17 cellular contexts compared by ENCODE assay signal in genomic region chr7:48000164-48000563, GRCh38. TPM values are rescaled to one million over a fixed set of nuclear protein-coding genes. Genes with fewer than 3 reads are reported as not detected.
"Had no signal": no experiment of that assay in that cellular context is flagged by ENCODE, and none has a peak within 500 bp of the region (broad histone marks: within the 10 kb centered on the region; RNA-seq: fewer than 3 reads in every experiment).

No MANE protein-coding gene starts in this region.

RNA-seq across cellular contexts. Expression of gene SUN3, which starts 28.7 kb away (rescaled TPM):
- total RNA-seq: activated B cell treated with CpG ODN at 0.5 μM for 24 hours; activated CD4-positive, alpha-beta memory T cell treated with anti-CD3 and anti-CD28 coated beads for 36 hours; activated naive CD4-positive, alpha-beta T cell treated with anti-CD3 and anti-CD28 coated beads, Interleukin-2, amount 50 U/mL, for 72 hours; activated T-helper 1 cell treated with anti-CD3 and anti-CD28 coated beads, Interleukin-12 subunit alpha, Interleukin-12 subunit beta, Interleukin-2, Interleukin-4 antibody, amounts not matched to agents 30 ng/mL and 10 ng/mL and 1 ng/mL, durations not matched to agents 14 hours and 24 hours and 36 hours; adrenal gland; colonic mucosa; endodermal cell; gastrocnemius medialis; kidney epithelial cell; left ventricle myocardium inferior; omental fat pad; progenitor cell of endocrine pancreas; right atrium auricular region; subcutaneous adipose tissue; thyroid gland; urinary bladder had no signal
- polyA plus RNA-seq: neural cell, urinary bladder had no signal

RNA-seq across cellular contexts. Expression of gene C7orf57, which starts 35.2 kb away (rescaled TPM):
- total RNA-seq: activated B cell treated with CpG ODN at 0.5 μM for 24 hours, gastrocnemius medialis, kidney epithelial cell, left ventricle myocardium inferior, progenitor cell of endocrine pancreas, right atrium auricular region, thyroid gland had no signal
- polyA plus RNA-seq: adrenal gland, neural cell, urinary bladder had no signal

RNA-seq across cellular contexts. Expression of gene PKD1L1, which starts 51.9 kb away (rescaled TPM):
- total RNA-seq: activated T-helper 1 cell treated with anti-CD3 and anti-CD28 coated beads, Interleukin-12 subunit alpha, Interleukin-12 subunit beta, Interleukin-2, Interleukin-4 antibody, amounts not matched to agents 30 ng/mL and 10 ng/mL and 1 ng/mL, durations not matched to agents 14 hours and 24 hours and 36 hours had no signal
